Comparison of ENCODE assay signal across 8 cellular contexts in genomic region chr1:94854458-94855306, GRCh38.
DNase-seq lines count a peak whose midpoint lies in the region; ATAC-seq and TF ChIP-seq lines count a peak whose summit lies in the region.

No MANE protein-coding gene starts in this region.

- peak; percentile 80 for DNase-seq in AG09319 (ENCODE audit: extremely low read depth, low read depth)
- DNase-seq in NCI-H2227 (lab: John Stamatoyannopoulos, UW; ENCODE audit: unreplicated experiment), result peak; percentile 91
- DNase-seq in stimulated activated CD4-positive, alpha-beta T cell treated with anti-CD3 and anti-CD28 coated beads, Interleukin-1b, Interleukin-23, amount 100 ng/mL, for 1 hour (ENCODE audit: low read depth in 2 of 2), result peak; percentile 33 to 42

- ATAC-seq in GM18907 (IDR thresholded peaks at IDR 0.05; ENCODE audit: unreplicated experiment) (peak; percentile 99), HG03175 (IDR thresholded peaks at IDR 0.05; ENCODE audit: unreplicated experiment) (peak; percentile 98)
- ATAC-seq in activated CD4-positive, CD25-positive, alpha-beta regulatory T cell treated with anti-CD3 and anti-CD28 coated beads, Interleukin-2, amount 50 U/mL, for 24 hours, result peak; percentile 91

- no peaks in the 10 kb centered on the region for H3K27me3 ChIP-seq in layer of hippocampus (ENCODE audit: control insufficient read depth, insufficient read depth, low read length)

- H3K27ac ChIP-seq in cingulate gyrus (ENCODE audit: low read depth, low read length) (peak overlapping the region; percentile 42), layer of hippocampus (ENCODE audit: low read depth, low read length) (peak overlapping the region; percentile 33)

- TF ChIP-seq CTCF in AG09319 (IDR thresholded peaks at IDR 0.05; ENCODE audit: low read depth, low read length), result peak; percentile 96

Comparison
In these comparisons a context has a peak if more than half of its experiments do, and no peak if none do; other contexts are left out.
1. Peak in every context shown above with its lines: DNase-seq, ATAC-seq and H3K27ac ChIP-seq.
2. DNase-seq: peak in every context shown above with its lines; median percentile 91 in NCI-H2227; 80 in AG09319; 38 in stimulated activated CD4-positive, alpha-beta T cell treated with anti-CD3 and anti-CD28 coated beads, Interleukin-1b, Interleukin-23, amount 100 ng/mL, for 1 hour.